In the genomic region with DNA sequence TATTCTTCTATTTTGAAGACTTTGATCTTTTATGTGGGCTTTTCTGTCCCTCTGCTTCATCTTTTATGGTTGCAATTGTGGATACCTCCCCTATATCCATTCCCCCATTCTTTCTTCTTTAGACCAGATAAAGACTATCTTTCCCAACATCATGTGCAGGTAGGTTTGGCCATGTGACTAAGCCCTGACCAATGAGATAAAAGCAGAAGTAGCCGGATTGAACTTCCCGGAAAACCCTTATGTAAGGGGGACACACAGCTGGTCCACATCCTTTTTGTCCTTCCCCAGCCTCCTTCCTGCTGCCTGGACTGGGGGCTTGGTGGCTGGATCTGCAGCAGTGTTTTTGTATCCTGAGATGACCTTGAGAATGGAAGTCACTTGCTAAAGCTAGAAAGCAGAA, we compare ENCODE assay signal across 24 cellular contexts. TPM values are rescaled to one million over a fixed set of nuclear protein-coding genes. Genes with fewer than 3 reads are reported as not detected.
DNase-seq lines count a peak whose midpoint lies in the region; ATAC-seq, FAIRE-seq and TF ChIP-seq lines count a peak whose summit lies in the region.
"Had no signal": no experiment of that assay in that cellular context is flagged by ENCODE, and none has a peak within 500 bp of the region (broad histone marks: within the 10 kb centered on the region; RNA-seq: fewer than 3 reads in every experiment).

No MANE protein-coding gene starts in this region.

- TF ChIP-seq CTCF in WTC11 (IDR thresholded peaks at IDR 0.05), result no peak
- no peak for TF ChIP-seq CTCF in esophagus muscularis mucosa (IDR thresholded peaks at IDR 0.05)
- TF ChIP-seq CTCF in colonic mucosa (IDR thresholded peaks at IDR 0.05), result no peak
- TF ChIP-seq CTCF in MCF 10A (IDR thresholded peaks at IDR 0.05; ENCODE audit: unreplicated experiment), result no peak

- H3K9ac ChIP-seq in colonic mucosa (ENCODE audit: low read depth in 2 of 2, low read length in 2 of 2), result no peak overlapping the region
- H3K9ac ChIP-seq: BLaER1 treated with 17β-estradiol and CSF1 and Interleukin-3, amounts not matched to agents 10 nM and 100 nM had no signal

- peaks cover 0 to 21% (median 7%) of the 10 kb centered on the region in 4 donors for H3K4me1 ChIP-seq in esophagus muscularis mucosa
- no peaks in the 10 kb centered on the region for H3K4me1 ChIP-seq in colonic mucosa
- H3K4me1 ChIP-seq: BE2C had no signal

- H3K9me3 ChIP-seq in esophagus muscularis mucosa (no peaks in the 10 kb centered on the region), colonic mucosa (no peaks in the 10 kb centered on the region)
- H3K9me3 ChIP-seq: A549; BE2C; BLaER1 treated with 17β-estradiol and CSF1 and Interleukin-3, amounts not matched to agents 10 nM and 100 nM had no signal

- intact Hi-C loops in esophagus muscularis mucosa (cut with DNase I), result loop anchor here (5.0 kb wide), 1 partner anchor 42 kb away; no protein-coding TSS in a partner anchor
- intact Hi-C loops in colonic mucosa (cut with DNase I), result no loop called here
- intact Hi-C loops in MCF 10A (cut with micrococcal nuclease), result no loop called here

- DNase-seq in GF-D8 (lab: John Stamatoyannopoulos, UW) (peak; percentile 9), WTC11 (ENCODE audit: low spot score) (no peak), esophagus muscularis mucosa (ENCODE audit: extremely low spot score) (peak; percentile 57), colonic mucosa (no peak), H54 (ENCODE audit: insufficient read length, low spot score) (no peak), MCF 10A (ENCODE audit: unreplicated experiment) (no peak)
- DNase-seq in activated T-cell treated with anti-CD3 and anti-CD28 coated beads, Interleukin-2, amount 50 U/mL, for 1 hour, result no peak
- DNase-seq: 8988T; ACHN; AML-193; BE2C; Calu3; CD4-positive, alpha-beta memory T cell; COR-L47; DMS53; DMS79 treated with DMSO at 0.1 percent for 48 hours; H7; HCEC 1CT had no signal

- FAIRE-seq in H54 (lab: Jason Lieb, UNC), result no peak
- FAIRE-seq: GM12892 had no signal

- H3K27ac ChIP-seq in esophagus muscularis mucosa (replicated peaks in 1 of 4), result no peak overlapping the region
- no peak overlapping the region for H3K27ac ChIP-seq in colonic mucosa
- H3K27ac ChIP-seq: A549; BLaER1 treated with 17β-estradiol and CSF1 and Interleukin-3, amounts not matched to agents 10 nM and 100 nM had no signal

- CTCF ChIA-PET in WTC11 (lab: Charles Lee) (interaction anchor here (0.6 to 1.3 kb wide), 2 partner anchors 28 to 592 kb away, joined by 3 read pairs; no protein-coding TSS in a partner anchor), MCF 10A (lab: Yijun Ruan, JAX) (no interaction called here)

- BruUV-seq in MCF 10A (replicated peaks; lab: Mats Ljungman, UMichigan), result no TSS peak

- H3K36me3 ChIP-seq in esophagus muscularis mucosa, result no peaks in the 10 kb centered on the region
- no peaks in the 10 kb centered on the region for H3K36me3 ChIP-seq in colonic mucosa
- H3K36me3 ChIP-seq: BE2C; BLaER1 treated with 17β-estradiol and CSF1 and Interleukin-3, amounts not matched to agents 10 nM and 100 nM had no signal

- no peak overlapping the region for H3K27ac Mint-ChIP-seq in WTC11
- no peak overlapping the region for H3K27ac Mint-ChIP-seq in MCF 10A (ENCODE audit: low read depth, unreplicated experiment)
- H3K27ac Mint-ChIP-seq: CD14-positive monocyte; CD4-positive, alpha-beta memory T cell; GM23338 had no signal

- no peaks in the 10 kb centered on the region for H3K36me3 Mint-ChIP-seq in WTC11
- H3K36me3 Mint-ChIP-seq in MCF 10A (ENCODE audit: insufficient read depth, unreplicated experiment), result no peaks in the 10 kb centered on the region
- H3K36me3 Mint-ChIP-seq: CD14-positive monocyte; CD4-positive, alpha-beta memory T cell had no signal

- no peak overlapping the region for H3K4me3 Mint-ChIP-seq in WTC11
- H3K4me3 Mint-ChIP-seq in MCF 10A (ENCODE audit: unreplicated experiment), result no peak overlapping the region
- H3K4me3 Mint-ChIP-seq: CD4-positive, alpha-beta memory T cell; GM23338 had no signal

- TF ChIP-seq EP300 in Ishikawa (IDR thresholded peaks at IDR 0.05; ENCODE audit: borderline replicate concordance) (no peak), esophagus muscularis mucosa (IDR thresholded peaks at IDR 0.05) (no peak)

- H3K4me3 ChIP-seq in esophagus muscularis mucosa (no peak overlapping the region), colonic mucosa (no peak overlapping the region)
- H3K4me3 ChIP-seq: A549; BLaER1 treated with 17β-estradiol and CSF1 and Interleukin-3, amounts not matched to agents 10 nM and 100 nM; GM23338 had no signal

- WGBS in esophagus muscularis mucosa, result 91% methylated on average over 2 of the region's 2 CpGs

- H3K27me3 Mint-ChIP-seq in WTC11 (ENCODE audit: low read depth) (no peaks in the 10 kb centered on the region; the same call in none of the 2 replicates), MCF 10A (ENCODE audit: insufficient read depth, unreplicated experiment) (no peaks in the 10 kb centered on the region)

- H3K27me3 ChIP-seq in esophagus muscularis mucosa, result no peaks in the 10 kb centered on the region
- no peaks in the 10 kb centered on the region for H3K27me3 ChIP-seq in colonic mucosa
- H3K27me3 ChIP-seq: BE2C; BLaER1 treated with 17β-estradiol and CSF1 and Interleukin-3, amounts not matched to agents 10 nM and 100 nM had no signal

- POLR2A ChIA-PET in WTC11 (lab: Charles Lee), result no interaction called here
- POLR2A ChIA-PET in MCF 10A (lab: Yijun Ruan, JAX), result interaction anchor here (1.1 kb wide), 1 partner anchor 20 kb away, joined by 3 read pairs; no protein-coding TSS in a partner anchor

- ATAC-seq in WTC11, result no peak
- ATAC-seq: A549, GM23338 had no signal

- no peak for TF ChIP-seq RAD21 in Ishikawa (IDR thresholded peaks at IDR 0.05; ENCODE audit: low read depth)

- H3K4me1 Mint-ChIP-seq in WTC11, result no peaks in the 10 kb centered on the region
- no peaks in the 10 kb centered on the region for H3K4me1 Mint-ChIP-seq in MCF 10A (ENCODE audit: insufficient read depth, unreplicated experiment)
- H3K4me1 Mint-ChIP-seq: CD4-positive, alpha-beta memory T cell; GM23338 had no signal

- no peak for TF ChIP-seq POLR2A in esophagus muscularis mucosa (IDR thresholded peaks at IDR 0.05; ENCODE audit: low read depth)
- no peak for TF ChIP-seq POLR2A in H54 (IDR thresholded peaks at IDR 0.05; ENCODE audit: low read depth, low read length)

- H3K9me3 Mint-ChIP-seq in WTC11, result no peaks in the 10 kb centered on the region
- H3K9me3 Mint-ChIP-seq in MCF 10A (ENCODE audit: unreplicated experiment), result peaks cover 8% of the 10 kb centered on the region
- H3K9me3 Mint-ChIP-seq: GM23338 had no signal

TF ChIP-seq in Ishikawa, 13 proteins besides CTCF, POLR2A, EP300 and RAD21:
- TF ChIP-seq ZBTB7A (IDR thresholded peaks at IDR 0.05; ENCODE audit: low read depth) (no peak), USF1 (IDR thresholded peaks at IDR 0.05) (peak; percentile 51)

TF ChIP-seq in WTC11, 78 proteins besides CTCF, POLR2A, EP300 and RAD21:
- peak; percentile 30; the same call in 1 of the 2 replicates for TF ChIP-seq USF2 (CRISPR knock-in tag; IDR thresholded peaks at IDR 0.05)
- no peak for TF ChIP-seq PRRX2 (CRISPR knock-in tag; IDR thresholded peaks at IDR 0.05)

RNA-seq across cellular contexts. Expression of gene EXOC6, which starts 33.5 kb away (rescaled TPM):
- total RNA-seq in WTC11 (2021), result 4.4 to 5.0 TPM (median 4.5 TPM) in 3 replicates
- 10 to 100 TPM; 14.1 to 34.9 (median 16.2) TPM for total RNA-seq in esophagus muscularis mucosa
- total RNA-seq in colonic mucosa, result 10 to 100 TPM; 12.6 to 15.2 TPM
- 5.9 and 6.6 TPM in 2 replicates for total RNA-seq in MCF 10A (2022)

Comparison
In these comparisons a context has a peak if more than half of its experiments do, and no peak if none do; other contexts are left out.
1. DNase-seq: peak in GF-D8 (single experiment) and esophagus muscularis mucosa (single experiment); none in WTC11 (single experiment), colonic mucosa (single experiment), activated T-cell treated with anti-CD3 and anti-CD28 coated beads, Interleukin-2, amount 50 U/mL, for 1 hour (single experiment), H54 (single experiment) and MCF 10A (single experiment).